In the genomic region with DNA sequence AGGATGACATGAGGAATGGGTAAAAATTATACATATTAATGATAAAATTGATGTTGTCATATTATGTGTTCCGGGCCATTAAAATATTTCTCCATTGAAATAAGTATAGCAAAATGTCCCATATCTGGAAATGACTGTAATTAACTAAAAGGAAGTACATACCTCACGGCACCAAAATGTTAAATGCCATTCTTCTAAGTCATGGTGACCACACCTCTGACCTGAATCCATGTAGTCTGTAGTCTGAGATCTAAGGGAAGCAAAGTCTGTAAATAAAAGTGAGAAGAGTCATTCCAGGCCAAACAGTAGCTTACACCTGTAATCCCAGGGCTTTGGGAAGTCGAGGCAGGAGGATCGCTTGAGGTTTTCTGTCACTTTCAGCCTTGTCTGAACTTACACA, we compare ENCODE assay signal across 22 cellular contexts. TPM values are rescaled to one million over a fixed set of nuclear protein-coding genes. Genes with fewer than 3 reads are reported as not detected.
DNase-seq lines count a peak whose midpoint lies in the region; ATAC-seq and TF ChIP-seq lines count a peak whose summit lies in the region.
"Had no signal": no experiment of that assay in that cellular context is flagged by ENCODE, and none has a peak within 500 bp of the region (broad histone marks: within the 10 kb centered on the region; RNA-seq: fewer than 3 reads in every experiment).

No MANE protein-coding gene starts in this region.

- no peak for TF ChIP-seq CTCF in HCT116 (IDR thresholded peaks at IDR 0.05 in 2 of 3, conservative IDR thresholded peaks at IDR 0.05 in 1 of 3; ENCODE audit: borderline replicate concordance in 1 of 3, insufficient read depth in 1 of 3, low read depth in 2 of 3, low read length in 2 of 3)
- TF ChIP-seq CTCF in PC-9 (conservative IDR thresholded peaks at IDR 0.05), result no peak

- no peak overlapping the region for H3K4ac ChIP-seq in trophoblast cell (ENCODE audit: low read depth, low read length)

- CTCF ChIA-PET in HCT116 (lab: Charles Lee), result no interaction called here
- CTCF ChIA-PET in PC-9 (lab: Charles Lee), result interaction anchor here (0.6 kb wide), 1 partner anchor 35 kb away, joined by 4 read pairs; no protein-coding TSS in a partner anchor
- CTCF ChIA-PET in activated CD4-positive, alpha-beta memory T cell treated with anti-CD3 and anti-CD28 coated beads, Interleukin-2, amount 10 ng/mL, durations not matched to agents 7 days and 5 days (lab: Charles Lee), result no interaction called here

- H3K4me3 Mint-ChIP-seq in activated CD4-positive, alpha-beta memory T cell treated with anti-CD3 and anti-CD28 coated beads, Interleukin-2, amount 10 ng/mL, durations not matched to agents 7 days and 5 days, result no peak overlapping the region
- no peak overlapping the region for H3K4me3 Mint-ChIP-seq in stimulated activated naive B cell treated with anti-CD40 and anti-IgM and Interleukin-4, amounts not matched to agents 10 μg/mL and 1 μg/mL and 100 μg/mL, for 72 hours
- H3K4me3 Mint-ChIP-seq: CD14-positive monocyte had no signal

- no peaks in the 10 kb centered on the region for H3K9me3 ChIP-seq in HCT116 (ENCODE audit: control insufficient read depth in 1 of 2, insufficient read depth in 1 of 2, low read depth in 1 of 2, low read length in 2 of 2)
- H3K9me3 ChIP-seq in PC-9 (ENCODE audit: insufficient read depth, low read depth), result peaks cover 6% of the 10 kb centered on the region; the same call in 1 of the 2 replicates
- no peaks in the 10 kb centered on the region for H3K9me3 ChIP-seq in trophoblast cell (ENCODE audit: insufficient read depth, low read depth, low read length)
- H3K9me3 ChIP-seq: HAP-1, MG63, SK-N-SH had no signal

- H3K27ac ChIP-seq in HCT116 (ENCODE audit: low read depth, low read length) (peak overlapping the region; percentile 48; the same call in 1 of the 2 replicates), PC-9 (peak overlapping the region; percentile 81), trophoblast cell (ENCODE audit: low read depth, low read length) (no peak overlapping the region)

- H4K91ac ChIP-seq in trophoblast cell (ENCODE audit: low read depth, low read length), result no peak overlapping the region

- peaks cover 34 to 65% of the 10 kb centered on the region in 2 experiments for H3K4me1 ChIP-seq in HCT116 (ENCODE audit: control insufficient read depth in 1 of 2, insufficient read depth in 2 of 2, low read length in 2 of 2)
- H3K4me1 ChIP-seq in PC-9 (replicated peaks; ENCODE audit: insufficient read depth), result peaks cover 41% of the 10 kb centered on the region
- peaks cover 0 to 2% of the 10 kb centered on the region in 2 experiments for H3K4me1 ChIP-seq in trophoblast cell (ENCODE audit: control insufficient read depth in 1 of 2, insufficient read depth in 2 of 2, low read length in 2 of 2)

- no peak overlapping the region for H2BK12ac ChIP-seq in trophoblast cell (ENCODE audit: low read length)

- H4K12ac ChIP-seq in trophoblast cell (ENCODE audit: low read depth, low read length), result no peak overlapping the region

- H3K79me1 ChIP-seq in trophoblast cell (ENCODE audit: low read length), result no peaks in the 10 kb centered on the region

- RAD21 ChIA-PET in HCT116 (lab: Charles Lee; ENCODE audit: low non-redundant PET in 1 of 2, low total read pairs in 2 of 2, uncharacterized antibody in 2 of 2, unreplicated experiment in 2 of 2), result no interaction called here

- ATAC-seq in HCT116, result peak; percentile 68
- ATAC-seq in esophagus mucosa, result peak; percentile 71
- no peak for ATAC-seq in HG02571 (IDR thresholded peaks at IDR 0.05; ENCODE audit: unreplicated experiment)
- ATAC-seq in stimulated activated naive B cell treated with anti-CD40 and anti-IgM and Interleukin-4, amounts not matched to agents 10 μg/mL and 1 μg/mL and 100 μg/mL, for 72 hours (replicated peaks), result no peak
- ATAC-seq: GM12878 had no signal

- TF ChIP-seq RAD21 in HCT116 (IDR thresholded peaks at IDR 0.05; ENCODE audit: low read depth), result no peak; the same call in 1 of the 2 replicates

- no peaks in the 10 kb centered on the region for H4K20me1 ChIP-seq in HCT116 (ENCODE audit: insufficient read depth)
- no peaks in the 10 kb centered on the region for H4K20me1 ChIP-seq in PC-9 (ENCODE audit: insufficient read depth)

- H3K27me3 ChIP-seq in HCT116 (ENCODE audit: insufficient read depth, low read length) (no peaks in the 10 kb centered on the region), PC-9 (ENCODE audit: insufficient read depth, low read depth) (no peaks in the 10 kb centered on the region), trophoblast cell (ENCODE audit: insufficient read depth, low read length) (no peaks in the 10 kb centered on the region)
- H3K27me3 ChIP-seq: MG63 had no signal

- no peak overlapping the region for H3K14ac ChIP-seq in trophoblast cell (ENCODE audit: low read length)

- H2AFZ ChIP-seq in HCT116 (ENCODE audit: low read depth, low read length, poor library complexity, severe bottlenecking) (no peak overlapping the region), PC-9 (no peak overlapping the region), trophoblast cell (ENCODE audit: insufficient read depth, low read length, poor library complexity) (no peak overlapping the region)

- peak overlapping the region in 1 of 2 experiments; percentile 25; a peak in 2 of 4 replicates for H3K4me3 ChIP-seq in HCT116 (replicated peaks in 1 of 2; ENCODE audit: low read depth in 1 of 2, low read length in 2 of 2)
- no peak overlapping the region for H3K4me3 ChIP-seq in PC-9
- H3K4me3 ChIP-seq in trophoblast cell (ENCODE audit: low read depth, low read length), result no peak overlapping the region
- H3K4me3 ChIP-seq: GM12878, HAP-1, MG63 had no signal

- intact Hi-C loops in HCT116 (cut with micrococcal nuclease), result no loop called here
- intact Hi-C loops in PC-9 (cut with micrococcal nuclease; ENCODE audit: unreplicated experiment), result loop anchor here (5.0 to 10.0 kb wide), 4 partner anchors 228 to 1723 kb away; a partner anchor contains a TSS

- H3K18ac ChIP-seq in trophoblast cell (ENCODE audit: low read length), result no peak overlapping the region

- no peaks in the 10 kb centered on the region for H3K9me3 Mint-ChIP-seq in activated CD4-positive, alpha-beta memory T cell treated with anti-CD3 and anti-CD28 coated beads, Interleukin-2, amount 10 ng/mL, durations not matched to agents 7 days and 5 days
- no peaks in the 10 kb centered on the region for H3K9me3 Mint-ChIP-seq in stimulated activated naive B cell treated with anti-CD40 and anti-IgM and Interleukin-4, amounts not matched to agents 10 μg/mL and 1 μg/mL and 100 μg/mL, for 72 hours

- DNase-seq in HCT116 (ENCODE audit: low read depth, low spot score) (no peak), PC-9 (peak; percentile 52 to 92), trophoblast cell (peak; percentile 6 to 61), NOMO-1 treated with dmso at 0.1 percent for 144 hours (lab: John Stamatoyannopoulos, UW; ENCODE audit: unreplicated experiment) (no peak)
- no peak for DNase-seq in activated CD4-positive, alpha-beta memory T cell treated with anti-CD3 and anti-CD28 coated beads, Interleukin-2, amount 10 ng/mL, durations not matched to agents 7 days and 5 days
- no peak for DNase-seq in stimulated activated naive B cell treated with anti-CD40 and anti-IgM and Interleukin-4, amounts not matched to agents 10 μg/mL and 1 μg/mL and 100 μg/mL, for 72 hours
- DNase-seq: COR-L47, KG1, MG63, NCI-H1092 treated with DMSO at 0.1 percent for 48 hours, NCI-H187 treated with DMSO at 0.1 percent for 48 hours, NCI-H2171 treated with DMSO at 0.1 percent for 48 hours, NCI-H524, Right ventricle myocardium superior, SK-N-SH had no signal

- no peak overlapping the region for H2BK5ac ChIP-seq in trophoblast cell (ENCODE audit: low read depth, low read length, poor library complexity)

- H3K9ac ChIP-seq in HCT116 (ENCODE audit: low read length) (peak overlapping the region; percentile 30; the same call in 1 of the 2 replicates), trophoblast cell (ENCODE audit: low read length) (no peak overlapping the region)
- H3K9ac ChIP-seq: SK-N-SH had no signal

- no peaks in the 10 kb centered on the region for H3K79me2 ChIP-seq in HCT116 (ENCODE audit: insufficient read depth, low read length)
- H3K79me2 ChIP-seq in PC-9 (ENCODE audit: low read depth), result no peaks in the 10 kb centered on the region
- no peaks in the 10 kb centered on the region for H3K79me2 ChIP-seq in trophoblast cell (ENCODE audit: control insufficient read depth, insufficient read depth, low read length, poor library complexity)

- peaks cover 12% of the 10 kb centered on the region; the same call in 1 of the 2 replicates for H3F3A ChIP-seq in PC-9 (ENCODE audit: insufficient read depth, low read depth)

- no peaks in the 10 kb centered on the region for H3K36me3 ChIP-seq in HCT116 (ENCODE audit: control insufficient read depth in 1 of 2, insufficient read depth in 2 of 2, low read length in 2 of 2)
- H3K36me3 ChIP-seq in PC-9 (ENCODE audit: low read depth), result no peaks in the 10 kb centered on the region
- H3K36me3 ChIP-seq in trophoblast cell (ENCODE audit: control insufficient read depth in 1 of 2, insufficient read depth in 2 of 2, low read length in 2 of 2), result no peaks in the 10 kb centered on the region
- H3K36me3 ChIP-seq: HAP-1, MG63 had no signal

- peak overlapping the region; percentile 65 for H3K4me2 ChIP-seq in HCT116 (ENCODE audit: low read length)
- H3K4me2 ChIP-seq in PC-9, result peak overlapping the region; percentile 52
- peak overlapping the region; percentile 7 for H3K4me2 ChIP-seq in trophoblast cell (ENCODE audit: low read length)
- H3K4me2 ChIP-seq: SK-N-SH had no signal

- H2BK120ac ChIP-seq in trophoblast cell (ENCODE audit: insufficient read depth, low read length, poor library complexity), result no peak overlapping the region

- WGBS in trophoblast cell (ENCODE audit: extremely low coverage, insufficient coverage, insufficient read length), result no CpG with 5 or more reads among the region's 4 CpGs

- H3K36me3 Mint-ChIP-seq in activated CD4-positive, alpha-beta memory T cell treated with anti-CD3 and anti-CD28 coated beads, Interleukin-2, amount 10 ng/mL, durations not matched to agents 7 days and 5 days (ENCODE audit: low read depth), result no peaks in the 10 kb centered on the region
- H3K36me3 Mint-ChIP-seq in stimulated activated naive B cell treated with anti-CD40 and anti-IgM and Interleukin-4, amounts not matched to agents 10 μg/mL and 1 μg/mL and 100 μg/mL, for 72 hours, result no peaks in the 10 kb centered on the region
- H3K36me3 Mint-ChIP-seq: CD14-positive monocyte had no signal

- H3K23ac ChIP-seq in trophoblast cell (ENCODE audit: low read length), result no peak overlapping the region

- no peak overlapping the region for H3K27ac Mint-ChIP-seq in activated CD4-positive, alpha-beta memory T cell treated with anti-CD3 and anti-CD28 coated beads, Interleukin-2, amount 10 ng/mL, durations not matched to agents 7 days and 5 days
- no peak overlapping the region for H3K27ac Mint-ChIP-seq in stimulated activated naive B cell treated with anti-CD40 and anti-IgM and Interleukin-4, amounts not matched to agents 10 μg/mL and 1 μg/mL and 100 μg/mL, for 72 hours
- H3K27ac Mint-ChIP-seq: CD14-positive monocyte had no signal

- POLR2A ChIA-PET in HCT116 (lab: Charles Lee), result no interaction called here
- POLR2A ChIA-PET in PC-9 (lab: Charles Lee; ENCODE audit: unreplicated experiment), result interaction anchor here (0.6 to 0.7 kb wide), 2 partner anchors 21 to 648 kb away, joined by 5 to 10 read pairs; no protein-coding TSS in a partner anchor
- POLR2A ChIA-PET in activated CD4-positive, alpha-beta memory T cell treated with anti-CD3 and anti-CD28 coated beads, Interleukin-2, amount 10 ng/mL, durations not matched to agents 7 days and 5 days (lab: Charles Lee), result no interaction called here

- H3K4me1 Mint-ChIP-seq in activated CD4-positive, alpha-beta memory T cell treated with anti-CD3 and anti-CD28 coated beads, Interleukin-2, amount 10 ng/mL, durations not matched to agents 7 days and 5 days, result no peaks in the 10 kb centered on the region
- H3K4me1 Mint-ChIP-seq in stimulated activated naive B cell treated with anti-CD40 and anti-IgM and Interleukin-4, amounts not matched to agents 10 μg/mL and 1 μg/mL and 100 μg/mL, for 72 hours, result no peaks in the 10 kb centered on the region
- H3K4me1 Mint-ChIP-seq: CD14-positive monocyte had no signal

- no peak overlapping the region for H2AK5ac ChIP-seq in trophoblast cell (ENCODE audit: low read length)

- peaks cover 13% of the 10 kb centered on the region for H3K27me3 Mint-ChIP-seq in activated CD4-positive, alpha-beta memory T cell treated with anti-CD3 and anti-CD28 coated beads, Interleukin-2, amount 10 ng/mL, durations not matched to agents 7 days and 5 days
- H3K27me3 Mint-ChIP-seq in stimulated activated naive B cell treated with anti-CD40 and anti-IgM and Interleukin-4, amounts not matched to agents 10 μg/mL and 1 μg/mL and 100 μg/mL, for 72 hours, result peaks cover 17 to 34% of the 10 kb centered on the region in 2 donors

- H3K9me2 ChIP-seq in HCT116 (ENCODE audit: insufficient read depth), result no peaks in the 10 kb centered on the region
- H3K9me2 ChIP-seq in PC-9 (ENCODE audit: insufficient read depth), result no peaks in the 10 kb centered on the region
- H3K9me2 ChIP-seq: SK-N-SH had no signal

- TF ChIP-seq POLR2A in HCT116 (IDR thresholded peaks at IDR 0.05; ENCODE audit: borderline replicate concordance, extremely low read depth, insufficient read depth, insufficient read length), result no peak

- H4K8ac ChIP-seq in trophoblast cell (ENCODE audit: low read depth, low read length), result no peak overlapping the region

- no TSS peak for BruUV-seq in HCT116 (replicated peaks; lab: Mats Ljungman, UMichigan)
- BruUV-seq in PC-9 (replicated peaks; lab: Mats Ljungman, UMichigan), result no TSS peak

RNA-seq across cellular contexts. Expression of a gene that starts 8.7 kb away (rescaled TPM):
- total RNA-seq in HCT116 (2021; ENCODE audit: unreplicated experiment) (49.4 TPM), PC-9 (2021) (98.1 and 142 TPM in 2 replicates), esophagus mucosa (0.52 TPM)
- 8.2 and 11.8 TPM in 2 replicates for polyA plus RNA-seq in HCT116 (2012)
- 0.23 and 0.29 TPM in 2 replicates for polyA plus RNA-seq in trophoblast cell (2013)
- not detected for total RNA-seq in activated CD4-positive, alpha-beta memory T cell treated with anti-CD3 and anti-CD28 coated beads, Interleukin-2, amount 10 ng/mL, durations not matched to agents 7 days and 5 days
- total RNA-seq: A673, G401 had no signal
- polyA plus RNA-seq: CD14-positive monocyte, SK-N-SH had no signal

Comparison
In these comparisons a context has a peak if more than half of its experiments do, and no peak if none do; other contexts are left out.
1. ATAC-seq: peak in HCT116 (single experiment) and esophagus mucosa (single experiment); none in HG02571 (single experiment) and stimulated activated naive B cell treated with anti-CD40 and anti-IgM and Interleukin-4, amounts not matched to agents 10 μg/mL and 1 μg/mL and 100 μg/mL, for 72 hours (0 of 2).
2. DNase-seq: peak in PC-9 (2 of 2) and trophoblast cell (2 of 2); none in HCT116 (single experiment), activated CD4-positive, alpha-beta memory T cell treated with anti-CD3 and anti-CD28 coated beads, Interleukin-2, amount 10 ng/mL, durations not matched to agents 7 days and 5 days (single experiment), stimulated activated naive B cell treated with anti-CD40 and anti-IgM and Interleukin-4, amounts not matched to agents 10 μg/mL and 1 μg/mL and 100 μg/mL, for 72 hours (single experiment) and NOMO-1 treated with dmso at 0.1 percent for 144 hours (single experiment).
3. H3K4me2 ChIP-seq: peak in every context shown above with its lines; median percentile 65 in HCT116; 52 in PC-9; 7 in trophoblast cell.
4. RNA of a gene that starts 8.7 kb away (total RNA-seq): 98.1 to 142 TPM in PC-9 and 49.4 TPM in HCT116 (single experiment); 0.52 TPM in esophagus mucosa (single experiment) and not detected in activated CD4-positive, alpha-beta memory T cell treated with anti-CD3 and anti-CD28 coated beads, Interleukin-2, amount 10 ng/mL, durations not matched to agents 7 days and 5 days; every median in the first group is over 10 times any median in the second.